ENCODE assay signal across 8 cellular contexts in the genomic region with DNA sequence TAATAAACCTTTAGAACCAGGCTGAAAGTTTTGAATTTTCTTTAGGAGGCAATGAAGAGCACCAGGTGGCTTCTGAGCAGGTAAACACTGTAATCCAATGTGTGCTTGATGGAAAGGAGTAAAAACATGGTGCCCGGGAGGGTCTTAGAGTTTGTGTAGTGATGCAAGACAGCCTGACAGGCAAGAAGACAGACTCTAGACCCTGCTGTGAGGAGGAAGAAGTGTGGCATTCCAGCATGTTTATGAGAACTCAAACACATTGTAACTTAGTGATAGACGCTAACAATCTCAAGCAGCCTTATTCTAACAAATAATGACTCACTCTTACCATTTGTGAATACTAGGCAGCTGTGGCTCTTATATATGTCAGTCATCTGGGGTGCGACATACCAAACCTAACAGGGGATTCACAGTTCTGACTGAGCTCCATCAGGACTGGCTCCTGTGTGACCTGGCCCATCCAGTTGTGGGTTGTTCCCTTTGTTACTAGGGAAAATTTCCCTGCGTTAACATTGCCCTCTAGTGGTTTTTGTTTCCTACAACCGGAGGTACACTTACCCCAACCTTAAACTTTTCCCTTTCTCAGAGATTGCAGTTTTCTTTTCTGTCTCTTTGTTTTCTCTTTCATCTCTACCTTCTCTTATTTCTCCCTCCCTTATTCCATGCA.
DNase-seq lines count a peak whose midpoint lies in the region; ATAC-seq lines count a peak whose summit lies in the region.

No MANE protein-coding gene starts in this region.

- no peaks in the 10 kb centered on the region for H3K36me3 ChIP-seq in iPS DF 6.9 (ENCODE audit: control insufficient read depth, insufficient read depth, low read length)

- no peaks in the 10 kb centered on the region for H3K27me3 ChIP-seq in iPS DF 6.9 (ENCODE audit: control insufficient read depth, insufficient read depth, low read length)

- no peaks in the 10 kb centered on the region for H3K4me1 ChIP-seq in iPS DF 6.9 (ENCODE audit: control insufficient read depth, insufficient read depth, low read length)

- no peak overlapping the region for H3K4me3 ChIP-seq in iPS DF 6.9 (ENCODE audit: low read length)

- H3K9me3 ChIP-seq in iPS DF 6.9 (ENCODE audit: control insufficient read depth, insufficient read depth, low read length), result no peaks in the 10 kb centered on the region

- ATAC-seq in GM21381 (IDR thresholded peaks at IDR 0.05; ENCODE audit: unreplicated experiment), result peak; percentile 73

- DNase-seq in DMS153 (lab: John Stamatoyannopoulos, UW) (peak; percentile 33), HuH-7 (ENCODE audit: low spot score) (peak; percentile 25), T follicular helper cell (ENCODE audit: low read depth) (peak; percentile 4), amniotic epithelial cell (ENCODE audit: low read depth) (peak; percentile 32), iPS DF 6.9 (ENCODE audit: low read depth, low spot score) (peak; percentile 18), NCI-H2227 treated with DMSO at 0.1 percent for 48 hours (lab: John Stamatoyannopoulos, UW) (no peak)
- peak; percentile 13 to 24 (median 19) for DNase-seq in stimulated activated CD4-positive, alpha-beta T cell treated with anti-CD3 and anti-CD28 coated beads, Interleukin-1b, Interleukin-23, amount 100 ng/mL, for 24 hours (ENCODE audit: low read depth in 4 of 4, low spot score in 1 of 4)

- H3K27ac ChIP-seq in iPS DF 6.9 (ENCODE audit: low read length), result no peak overlapping the region

- no CpG with 5 or more reads among the region's 5 CpGs for WGBS in iPS DF 6.9 (ENCODE audit: insufficient coverage, insufficient read length)
